22 cellular contexts compared by ENCODE assay signal in the genomic region with DNA sequence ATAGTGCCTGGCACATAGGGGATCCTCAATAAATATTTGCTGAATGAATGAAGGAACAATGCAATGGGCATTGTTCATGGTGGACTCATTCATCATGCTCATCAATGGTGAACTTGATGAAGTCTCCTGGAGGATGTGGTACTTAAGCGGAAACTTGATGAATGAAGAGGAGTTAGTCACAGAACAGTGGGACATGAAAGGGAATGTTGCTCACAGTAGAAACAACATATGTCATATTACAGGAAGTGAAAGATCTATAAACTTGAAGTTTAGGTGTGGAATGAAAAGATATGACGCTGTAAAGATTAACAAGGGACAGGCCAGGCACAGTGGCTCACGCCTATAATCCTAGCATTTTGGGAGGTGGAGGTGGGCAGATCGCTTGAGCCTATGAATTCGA.
DNase-seq lines count a peak whose midpoint lies in the region; ATAC-seq, FAIRE-seq and TF ChIP-seq lines count a peak whose summit lies in the region.
"Had no signal": no experiment of that assay in that cellular context is flagged by ENCODE, and none has a peak within 500 bp of the region (broad histone marks: within the 10 kb centered on the region; RNA-seq: fewer than 3 reads in every experiment).

No MANE protein-coding gene starts in this region.

- no peaks in the 10 kb centered on the region for H4K20me1 ChIP-seq in HCT116 (ENCODE audit: insufficient read depth)
- peaks cover 18% of the 10 kb centered on the region for H4K20me1 ChIP-seq in astrocyte (ENCODE audit: insufficient read depth, low read length)

- no peak overlapping the region for H2AFZ ChIP-seq in HCT116 (ENCODE audit: low read depth, low read length, poor library complexity, severe bottlenecking)
- no peak overlapping the region for H2AFZ ChIP-seq in astrocyte (ENCODE audit: low read depth, low read length)

- H3K9me3 ChIP-seq in HCT116 (ENCODE audit: control insufficient read depth in 1 of 2, insufficient read depth in 1 of 2, low read depth in 1 of 2, low read length in 2 of 2) = no peaks in the 10 kb centered on the region
- H3K9me3 ChIP-seq in astrocyte (ENCODE audit: insufficient read depth, low read depth, low read length) = no peaks in the 10 kb centered on the region

- RAD21 ChIA-PET in HCT116 (lab: Charles Lee; ENCODE audit: low non-redundant PET in 1 of 2, low total read pairs in 2 of 2, uncharacterized antibody in 2 of 2, unreplicated experiment in 2 of 2) = no interaction called here

- no peak for DNase-seq in activated T-cell treated with anti-CD3 and anti-CD28 coated beads, Interleukin-2, amount 50 U/mL, for 4 hours
- DNase-seq in activated T-cell treated with anti-CD3 and anti-CD28 coated beads, Interleukin-2, amount 50 U/mL, for 1 hour = no peak
- peak; percentile 94 for DNase-seq in HCT116 (ENCODE audit: low read depth, low spot score)
- DNase-seq in astrocyte (ENCODE audit: low read depth) = peak; percentile 49
- no peak for DNase-seq in stimulated activated naive B cell treated with anti-CD40 and anti-IgM and Interleukin-4, amounts not matched to agents 10 μg/mL and 1 μg/mL and 100 μg/mL, for 72 hours
- DNase-seq in left lobe of liver (ENCODE audit: low spot score) = no peak
- DNase-seq in kidney glomerular epithelial cell (lab: John Stamatoyannopoulos, UW) = no peak
- DNase-seq: C1 segment of cervical spinal cord, COR-L47, DMS153, EL, KBM-7, MM.1S, NCI-H1105 treated with DMSO at 0.1 percent for 48 hours, NCI-H187 treated with DMSO at 0.1 percent for 48 hours, NCI-H2171, NCI-H774 had no signal

- no peak for TF ChIP-seq POLR2A in HCT116 (IDR thresholded peaks at IDR 0.05; ENCODE audit: borderline replicate concordance, extremely low read depth, insufficient read depth, insufficient read length)

- no TSS peak for BruUV-seq in HCT116 (replicated peaks; lab: Mats Ljungman, UMichigan)

- H3K36me3 ChIP-seq in HCT116 (ENCODE audit: control insufficient read depth in 1 of 2, insufficient read depth in 2 of 2, low read length in 2 of 2) (no peaks in the 10 kb centered on the region), astrocyte (ENCODE audit: insufficient read depth, low read length) (no peaks in the 10 kb centered on the region)

- TF ChIP-seq RAD21 in HCT116 (IDR thresholded peaks at IDR 0.05; ENCODE audit: low read depth) = peak; percentile 25; the same call in 1 of the 2 replicates

- FAIRE-seq in astrocyte (lab: Jason Lieb, UNC) = no peak
- FAIRE-seq: A204.1 had no signal

- H3K9me3 Mint-ChIP-seq in activated T-cell treated with anti-CD3 and anti-CD28 coated beads, Interleukin-2, amount 50 U/mL, for 4 hours = no peaks in the 10 kb centered on the region
- H3K9me3 Mint-ChIP-seq in astrocyte (ENCODE audit: unreplicated experiment) = no peaks in the 10 kb centered on the region
- peaks cover 2 to 8% of the 10 kb centered on the region in 2 donors for H3K9me3 Mint-ChIP-seq in stimulated activated naive B cell treated with anti-CD40 and anti-IgM and Interleukin-4, amounts not matched to agents 10 μg/mL and 1 μg/mL and 100 μg/mL, for 72 hours

- H3K4me2 ChIP-seq in HCT116 (ENCODE audit: low read length) (peak overlapping the region; percentile 47), astrocyte (ENCODE audit: low read length) (no peak overlapping the region)

- intact Hi-C loops in HCT116 (cut with micrococcal nuclease) = no loop called here

- H3K9ac ChIP-seq in HCT116 (ENCODE audit: low read length) (peak overlapping the region; percentile 41), astrocyte (ENCODE audit: low read length) (no peak overlapping the region)

- no peak overlapping the region for H3K4me3 Mint-ChIP-seq in activated T-cell treated with anti-CD3 and anti-CD28 coated beads, Interleukin-2, amount 50 U/mL, for 4 hours
- no peak overlapping the region for H3K4me3 Mint-ChIP-seq in astrocyte (ENCODE audit: unreplicated experiment)
- H3K4me3 Mint-ChIP-seq in stimulated activated naive B cell treated with anti-CD40 and anti-IgM and Interleukin-4, amounts not matched to agents 10 μg/mL and 1 μg/mL and 100 μg/mL, for 72 hours = no peak overlapping the region

- H3K4me3 ChIP-seq in HCT116 (replicated peaks in 1 of 2; ENCODE audit: low read depth in 1 of 2, low read length in 2 of 2) (no peak overlapping the region), astrocyte (ENCODE audit: insufficient read depth, low read depth, low read length) (no peak overlapping the region)

- H3K27me3 Mint-ChIP-seq in activated T-cell treated with anti-CD3 and anti-CD28 coated beads, Interleukin-2, amount 50 U/mL, for 4 hours (ENCODE audit: low read depth) = no peaks in the 10 kb centered on the region
- H3K27me3 Mint-ChIP-seq in astrocyte (ENCODE audit: low read depth, unreplicated experiment) = no peaks in the 10 kb centered on the region
- H3K27me3 Mint-ChIP-seq in stimulated activated naive B cell treated with anti-CD40 and anti-IgM and Interleukin-4, amounts not matched to agents 10 μg/mL and 1 μg/mL and 100 μg/mL, for 72 hours = no peaks in the 10 kb centered on the region

- H3K36me3 Mint-ChIP-seq in activated T-cell treated with anti-CD3 and anti-CD28 coated beads, Interleukin-2, amount 50 U/mL, for 4 hours (ENCODE audit: insufficient read depth) = peaks cover 3% of the 10 kb centered on the region
- peaks cover 4% of the 10 kb centered on the region for H3K36me3 Mint-ChIP-seq in astrocyte (ENCODE audit: low read depth, unreplicated experiment)
- H3K36me3 Mint-ChIP-seq in stimulated activated naive B cell treated with anti-CD40 and anti-IgM and Interleukin-4, amounts not matched to agents 10 μg/mL and 1 μg/mL and 100 μg/mL, for 72 hours = peaks cover 4 to 21% of the 10 kb centered on the region in 2 donors

- peak; percentile 50 to 57 for ATAC-seq in activated T-cell treated with anti-CD3 and anti-CD28 coated beads, Interleukin-2, amount 50 U/mL, for 4 hours
- ATAC-seq in HCT116 = peak; percentile 74
- ATAC-seq in stimulated activated naive B cell treated with anti-CD40 and anti-IgM and Interleukin-4, amounts not matched to agents 10 μg/mL and 1 μg/mL and 100 μg/mL, for 72 hours (replicated peaks) = peak; percentile 46 to 70
- no peak for ATAC-seq in left lobe of liver
- ATAC-seq in HG02938 (IDR thresholded peaks at IDR 0.05; ENCODE audit: unreplicated experiment) = no peak
- ATAC-seq: Panc1, Right ventricle myocardium inferior had no signal

- H3K27ac Mint-ChIP-seq in astrocyte (ENCODE audit: unreplicated experiment) = no peak overlapping the region
- peak overlapping the region; percentile 67 for H3K27ac Mint-ChIP-seq in stimulated activated naive B cell treated with anti-CD40 and anti-IgM and Interleukin-4, amounts not matched to agents 10 μg/mL and 1 μg/mL and 100 μg/mL, for 72 hours

- H3K9me2 ChIP-seq in HCT116 (ENCODE audit: insufficient read depth) = no peaks in the 10 kb centered on the region

- H3K27ac ChIP-seq in HCT116 (ENCODE audit: low read depth, low read length) (peak overlapping the region; percentile 96), astrocyte (ENCODE audit: low read depth, low read length) (no peak overlapping the region)
- H3K27ac ChIP-seq: HL-60 had no signal

- POLR2A ChIA-PET in HCT116 (lab: Charles Lee) = interaction anchor here (0.8 to 3.1 kb wide), 8 partner anchors 8 to 77 kb away, joined by 3 to 33 read pairs (median 12); no protein-coding TSS in a partner anchor

- H3K79me2 ChIP-seq in HCT116 (ENCODE audit: insufficient read depth, low read length) (peaks cover 92% of the 10 kb centered on the region), astrocyte (ENCODE audit: insufficient read depth, low read length) (peaks cover 7% of the 10 kb centered on the region)

- TF ChIP-seq CTCF in HCT116 (IDR thresholded peaks at IDR 0.05 in 2 of 3, conservative IDR thresholded peaks at IDR 0.05 in 1 of 3; ENCODE audit: borderline replicate concordance in 1 of 3, insufficient read depth in 1 of 3, low read depth in 2 of 3, low read length in 2 of 3) (no peak), astrocyte (IDR thresholded peaks at IDR 0.05; ENCODE audit: insufficient read depth, low read depth, low read length) (no peak)

- H3K4me1 Mint-ChIP-seq in activated T-cell treated with anti-CD3 and anti-CD28 coated beads, Interleukin-2, amount 50 U/mL, for 4 hours (ENCODE audit: low read depth) = peaks cover 22% of the 10 kb centered on the region
- peaks cover 24% of the 10 kb centered on the region for H3K4me1 Mint-ChIP-seq in astrocyte (ENCODE audit: low read depth, unreplicated experiment)
- peaks cover 35 to 56% of the 10 kb centered on the region in 2 donors for H3K4me1 Mint-ChIP-seq in stimulated activated naive B cell treated with anti-CD40 and anti-IgM and Interleukin-4, amounts not matched to agents 10 μg/mL and 1 μg/mL and 100 μg/mL, for 72 hours

- H3K4me1 ChIP-seq in HCT116 (ENCODE audit: control insufficient read depth in 1 of 2, insufficient read depth in 2 of 2, low read length in 2 of 2) (peaks cover 84 to 97% of the 10 kb centered on the region in 2 experiments), astrocyte (ENCODE audit: insufficient read depth, low read length) (no peaks in the 10 kb centered on the region)

- CTCF ChIA-PET in HCT116 (lab: Charles Lee) = interaction anchor here (1.0 kb wide), 1 partner anchor 8 kb away, joined by 4 read pairs; no protein-coding TSS in a partner anchor

- no peaks in the 10 kb centered on the region for H3K27me3 ChIP-seq in HCT116 (ENCODE audit: insufficient read depth, low read length)
- H3K27me3 ChIP-seq in astrocyte (ENCODE audit: insufficient read depth, low read length) = no peaks in the 10 kb centered on the region

TF ChIP-seq in HCT116, 20 proteins besides CTCF, POLR2A, EP300 and RAD21 (continues in another document):
- TF ChIP-seq EZH2 (IDR thresholded peaks at IDR 0.05) = no peak
- TF ChIP-seq ZFX (IDR thresholded peaks at IDR 0.05) = no peak
- peak; percentile 80; the same call in 1 of the 2 replicates for TF ChIP-seq CBX3 (IDR thresholded peaks at IDR 0.05; ENCODE audit: low read depth)
- TF ChIP-seq, protein P1, sequence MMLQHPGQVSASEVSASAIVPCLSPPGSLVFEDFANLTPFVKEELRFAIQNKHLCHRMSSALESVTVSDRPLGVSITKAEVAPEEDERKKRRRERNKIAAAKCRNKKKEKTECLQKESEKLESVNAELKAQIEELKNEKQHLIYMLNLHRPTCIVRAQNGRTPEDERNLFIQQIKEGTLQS (IDR thresholded peaks at IDR 0.05) = peak; percentile 66; the same call in 1 of the 2 replicates
- peak; percentile 91 for TF ChIP-seq JUND (IDR thresholded peaks at IDR 0.05)
- 0 out of 2 replicates have a peak, but pooled peaks have one; percentile 2 for TF ChIP-seq EGR1 (IDR thresholded peaks at IDR 0.05; ENCODE audit: low read depth)
- peak; percentile 83 for TF ChIP-seq FOSL1 (IDR thresholded peaks at IDR 0.05; ENCODE audit: low read depth)
- TF ChIP-seq EZH2phosphoT487 (IDR thresholded peaks at IDR 0.05; ENCODE audit: borderline replicate concordance) = no peak
- TF ChIP-seq ZNF274 (IDR thresholded peaks at IDR 0.05; ENCODE audit: low read depth, low read length) = no peak
- TF ChIP-seq POLR2AphosphoS5 (IDR thresholded peaks at IDR 0.05; ENCODE audit: low read depth, low read length) = peak; percentile 60; the same call in 1 of the 2 replicates
- TF ChIP-seq TCF7L2 (IDR thresholded peaks at IDR 0.05; ENCODE audit: borderline replicate concordance, extremely low read depth, insufficient read depth, insufficient read length) = peak; percentile 68

Comparison
In these comparisons a context has a peak if more than half of its experiments do, and no peak if none do; other contexts are left out.
1. ATAC-seq: peak in activated T-cell treated with anti-CD3 and anti-CD28 coated beads, Interleukin-2, amount 50 U/mL, for 4 hours (2 of 2), HCT116 (single experiment) and stimulated activated naive B cell treated with anti-CD40 and anti-IgM and Interleukin-4, amounts not matched to agents 10 μg/mL and 1 μg/mL and 100 μg/mL, for 72 hours (2 of 2); none in left lobe of liver (single experiment) and HG02938 (single experiment).
2. DNase-seq: peak in HCT116 (single experiment) and astrocyte (single experiment); none in activated T-cell treated with anti-CD3 and anti-CD28 coated beads, Interleukin-2, amount 50 U/mL, for 4 hours (single experiment), activated T-cell treated with anti-CD3 and anti-CD28 coated beads, Interleukin-2, amount 50 U/mL, for 1 hour (single experiment), stimulated activated naive B cell treated with anti-CD40 and anti-IgM and Interleukin-4, amounts not matched to agents 10 μg/mL and 1 μg/mL and 100 μg/mL, for 72 hours (single experiment), left lobe of liver (single experiment) and kidney glomerular epithelial cell (single experiment).